In the genomic region with DNA sequence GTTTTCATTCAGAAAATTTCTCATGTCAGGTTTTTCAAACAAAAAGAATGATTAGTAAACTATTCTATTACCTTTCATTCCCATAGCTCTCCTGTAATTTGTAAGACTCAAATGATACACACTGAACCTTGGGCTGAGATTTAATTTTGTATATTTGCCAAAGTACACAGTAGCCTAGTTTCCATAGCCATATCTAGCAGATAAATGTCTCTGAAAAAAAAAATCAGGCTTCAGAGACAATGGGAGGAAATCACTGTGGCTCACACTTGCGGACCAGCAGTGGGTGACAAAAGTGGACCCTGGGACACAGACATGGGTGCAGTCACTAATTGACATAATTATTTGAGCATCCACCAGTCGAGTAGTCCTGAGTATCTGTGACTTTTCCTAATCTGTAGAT, we compare ENCODE assay signal across 19 cellular contexts. TPM values are rescaled to one million over a fixed set of nuclear protein-coding genes. Genes with fewer than 3 reads are reported as not detected.
DNase-seq lines count a peak whose midpoint lies in the region; ATAC-seq, FAIRE-seq and TF ChIP-seq lines count a peak whose summit lies in the region.
"Had no signal": no experiment of that assay in that cellular context is flagged by ENCODE, and none has a peak within 500 bp of the region (broad histone marks: within the 10 kb centered on the region; RNA-seq: fewer than 3 reads in every experiment).

No MANE protein-coding gene starts in this region.

- no peaks in the 10 kb centered on the region for H3K79me2 ChIP-seq in astrocyte (ENCODE audit: insufficient read depth, low read length)

- intact Hi-C loops in heart left ventricle (cut with DNase I) = loop anchor here in 7 of 10 donors (1.0 to 10.0 kb wide), 5 partner anchors 40 to 48 kb away; partner anchors contain the start of gene MAOA (in 4 of the 7)

- H3K27ac ChIP-seq in astrocyte (ENCODE audit: low read depth, low read length) = no peak overlapping the region
- H3K27ac ChIP-seq in heart left ventricle = peak overlapping the region; percentile 32 to 94 (median 74)
- peak overlapping the region; percentile 71 for H3K27ac ChIP-seq in muscle layer of duodenum (ENCODE audit: low read length)
- H3K27ac ChIP-seq: BLaER1 treated with 17β-estradiol and CSF1 and Interleukin-3, amounts not matched to agents 10 nM and 100 nM; ovary had no signal

- H3K4me2 ChIP-seq in astrocyte (ENCODE audit: low read length) = peak overlapping the region; percentile 50
- H3K4me2 ChIP-seq: BLaER1 treated with 17β-estradiol and CSF1 and Interleukin-3, amounts not matched to agents 10 nM and 100 nM had no signal

- H3K36me3 Mint-ChIP-seq in astrocyte (ENCODE audit: low read depth, unreplicated experiment) (no peaks in the 10 kb centered on the region), type B pancreatic cell (no peaks in the 10 kb centered on the region)
- H3K36me3 Mint-ChIP-seq: activated naive CD4-positive, alpha-beta T cell treated with anti-CD3 and anti-CD28 coated beads, Interleukin-2, amount 50 U/mL, for 72 hours had no signal

- peaks cover 9% of the 10 kb centered on the region for H3K4me1 ChIP-seq in astrocyte (ENCODE audit: insufficient read depth, low read length)
- peaks cover 0 to 57% (median 14%) of the 10 kb centered on the region in 12 donors for H3K4me1 ChIP-seq in heart left ventricle
- peaks cover 0 to 24% of the 10 kb centered on the region in 2 donors for H3K4me1 ChIP-seq in muscle layer of duodenum (ENCODE audit: control insufficient read depth in 1 of 2, insufficient read depth in 2 of 2, low read length in 2 of 2)
- H3K4me1 ChIP-seq: BLaER1 treated with 17β-estradiol and CSF1 and Interleukin-3, amounts not matched to agents 10 nM and 100 nM had no signal

- no peak overlapping the region for H2AFZ ChIP-seq in astrocyte (ENCODE audit: low read depth, low read length)

- whole genome bisulfite sequencing in heart left ventricle, 4 donors = 4 to 28% (median 20%) methylated on average over 2 of the region's 2 CpGs

- ATAC-seq in heart left ventricle = peak; percentile 59 to 72 (median 64)
- ATAC-seq: activated naive CD4-positive, alpha-beta T cell treated with anti-CD3 and anti-CD28 coated beads, Interleukin-2, amount 50 U/mL, for 72 hours; K562 had no signal

- H3K9me3 Mint-ChIP-seq in astrocyte (ENCODE audit: unreplicated experiment) (no peaks in the 10 kb centered on the region), type B pancreatic cell (no peaks in the 10 kb centered on the region)
- H3K9me3 Mint-ChIP-seq: activated CD4-positive, alpha-beta T cell treated with anti-CD3 and anti-CD28 coated beads, Interleukin-2, amount 10 ng/mL, durations not matched to agents 7 days and 5 days; activated naive CD4-positive, alpha-beta T cell treated with anti-CD3 and anti-CD28 coated beads, Interleukin-2, amount 50 U/mL, for 72 hours; central memory CD8-positive, alpha-beta T cell had no signal

- H3K9me3 ChIP-seq in astrocyte (ENCODE audit: insufficient read depth, low read depth, low read length) = no peaks in the 10 kb centered on the region
- H3K9me3 ChIP-seq in heart left ventricle = no peaks in the 10 kb centered on the region
- no peaks in the 10 kb centered on the region for H3K9me3 ChIP-seq in muscle layer of duodenum (ENCODE audit: control insufficient read depth in 1 of 2, low read length in 2 of 2)
- H3K9me3 ChIP-seq: BLaER1 treated with 17β-estradiol and CSF1 and Interleukin-3, amounts not matched to agents 10 nM and 100 nM; ovary had no signal

- H3K27me3 Mint-ChIP-seq in astrocyte (ENCODE audit: low read depth, unreplicated experiment) (no peaks in the 10 kb centered on the region), type B pancreatic cell (no peaks in the 10 kb centered on the region)

- H3K27ac Mint-ChIP-seq in astrocyte (ENCODE audit: unreplicated experiment) (no peak overlapping the region), type B pancreatic cell (peak overlapping the region; percentile 23)
- H3K27ac Mint-ChIP-seq: activated CD4-positive, alpha-beta T cell treated with anti-CD3 and anti-CD28 coated beads, Interleukin-2, amount 10 ng/mL, durations not matched to agents 7 days and 5 days; activated naive CD4-positive, alpha-beta T cell treated with anti-CD3 and anti-CD28 coated beads, Interleukin-2, amount 50 U/mL, for 72 hours had no signal

- no peaks in the 10 kb centered on the region for H3K27me3 ChIP-seq in astrocyte (ENCODE audit: insufficient read depth, low read length)
- H3K27me3 ChIP-seq in heart left ventricle = no peaks in the 10 kb centered on the region
- no peaks in the 10 kb centered on the region for H3K27me3 ChIP-seq in muscle layer of duodenum (ENCODE audit: low read depth, low read length)
- H3K27me3 ChIP-seq: ovary had no signal

- no peak overlapping the region for H3K9ac ChIP-seq in astrocyte (ENCODE audit: low read length)
- H3K9ac ChIP-seq: BLaER1 treated with 17β-estradiol and CSF1 and Interleukin-3, amounts not matched to agents 10 nM and 100 nM had no signal

- no peak for TF ChIP-seq CTCF in astrocyte (IDR thresholded peaks at IDR 0.05; ENCODE audit: insufficient read depth, low read depth, low read length)
- TF ChIP-seq CTCF in heart left ventricle (IDR thresholded peaks at IDR 0.05) = no peak
- no peak for TF ChIP-seq CTCF in type B pancreatic cell (conservative IDR thresholded peaks at IDR 0.05)

- H3K4me3 ChIP-seq in astrocyte (ENCODE audit: insufficient read depth, low read depth, low read length) (no peak overlapping the region), heart left ventricle (no peak overlapping the region), muscle layer of duodenum (ENCODE audit: low read depth in 1 of 2, low read length in 2 of 2) (no peak overlapping the region)
- H3K4me3 ChIP-seq: BLaER1 treated with 17β-estradiol and CSF1 and Interleukin-3, amounts not matched to agents 10 nM and 100 nM; K562; ovary had no signal

- TF ChIP-seq POLR2A in heart left ventricle (IDR thresholded peaks at IDR 0.05) = no peak

- DNase-seq in astrocyte (ENCODE audit: low read depth) (no peak), heart left ventricle (no peak), type B pancreatic cell (ENCODE audit: extremely low spot score, unreplicated experiment) (no peak), SHP77 (lab: John Stamatoyannopoulos, UW) (no peak), C1 segment of cervical spinal cord (lab: John Stamatoyannopoulos, UW) (no peak), DMS153 (lab: John Stamatoyannopoulos, UW) (no peak)
- DNase-seq in activated CD4-positive, alpha-beta T cell treated with anti-CD3 and anti-CD28 coated beads, Interleukin-2, amount 50 U/mL, for 4 hours = no peak
- DNase-seq: activated CD4-positive, alpha-beta T cell treated with anti-CD3 and anti-CD28 coated beads, Interleukin-2, amount 10 ng/mL, durations not matched to agents 7 days and 5 days; NCI-H1105 treated with DMSO at 0.1 percent for 48 hours; ovary; stimulated activated CD4-positive, alpha-beta T cell treated with anti-CD3 and anti-CD28 coated beads, Interleukin-15, amount 100 ng/mL, for 24 hours had no signal

- H3K4me3 Mint-ChIP-seq in astrocyte (ENCODE audit: unreplicated experiment) = no peak overlapping the region
- H3K4me3 Mint-ChIP-seq in type B pancreatic cell = no peak overlapping the region
- H3K4me3 Mint-ChIP-seq: activated CD4-positive, alpha-beta T cell treated with anti-CD3 and anti-CD28 coated beads, Interleukin-2, amount 10 ng/mL, durations not matched to agents 7 days and 5 days; central memory CD8-positive, alpha-beta T cell had no signal

- H3K4me1 Mint-ChIP-seq in astrocyte (ENCODE audit: low read depth, unreplicated experiment) (peaks cover 15% of the 10 kb centered on the region), type B pancreatic cell (ENCODE audit: unreplicated experiment) (peaks cover 6% of the 10 kb centered on the region)
- H3K4me1 Mint-ChIP-seq: activated CD4-positive, alpha-beta T cell treated with anti-CD3 and anti-CD28 coated beads, Interleukin-2, amount 10 ng/mL, durations not matched to agents 7 days and 5 days; central memory CD8-positive, alpha-beta T cell had no signal

- H3K36me3 ChIP-seq in astrocyte (ENCODE audit: insufficient read depth, low read length) (no peaks in the 10 kb centered on the region), heart left ventricle (no peaks in the 10 kb centered on the region), muscle layer of duodenum (ENCODE audit: control insufficient read depth in 1 of 2, insufficient read depth in 2 of 2, low read length in 2 of 2) (no peaks in the 10 kb centered on the region)
- H3K36me3 ChIP-seq: BLaER1 treated with 17β-estradiol and CSF1 and Interleukin-3, amounts not matched to agents 10 nM and 100 nM; ovary had no signal

- FAIRE-seq in astrocyte (lab: Jason Lieb, UNC) = no peak
- FAIRE-seq: GM19239, islet of Langerhans, K562, TTC549 had no signal

- H4K20me1 ChIP-seq in astrocyte (ENCODE audit: insufficient read depth, low read length) = no peaks in the 10 kb centered on the region
- H4K20me1 ChIP-seq: BLaER1 treated with 17β-estradiol and CSF1 and Interleukin-3, amounts not matched to agents 10 nM and 100 nM had no signal

RNA-seq across cellular contexts. Expression of gene MAOA, which starts 46.6 kb away (rescaled TPM):
- total RNA-seq in astrocyte = 1.8 and 2.5 TPM in 2 replicates
- 100 to 1,000 TPM in 5 of 9 donors, 10 to 100 TPM in 4; 53.5 to 320 (median 104) TPM for total RNA-seq in heart left ventricle
- 100 to 1,000 TPM in 1 of 2 donors, 10 to 100 TPM in 1; 38.2 to 104 TPM for polyA plus RNA-seq in heart left ventricle
- 17.1 and 18.9 TPM in 2 replicates for total RNA-seq in type B pancreatic cell (ENCODE audit: low replicate concordance)
